ENCODE assay signal across 8 cellular contexts in genomic region chr7:30505174-30505697, GRCh38. TPM values are rescaled to one million over a fixed set of nuclear protein-coding genes. Genes with fewer than 3 reads are reported as not detected.
DNase-seq lines count a peak whose midpoint lies in the region; ATAC-seq and TF ChIP-seq lines count a peak whose summit lies in the region.

No MANE protein-coding gene starts in this region.

- peaks cover 19% of the 10 kb centered on the region for H4K20me1 ChIP-seq in GM23338 (replicated peaks; ENCODE audit: insufficient read depth)

- peaks cover 0 to 6% (median 2%) of the 10 kb centered on the region in 8 donors for H3K9me3 ChIP-seq in spleen

- H3K9me2 ChIP-seq in GM23338 (ENCODE audit: insufficient read depth): 0 out of 2 replicates have a peak, but pooled peaks cover 6% of the 10 kb centered on the region

- peak; percentile 16 for ATAC-seq in GM23338
- ATAC-seq in T-cell (replicated peaks in 1 of 4): peak in 3 of 4 experiments; percentile 7 to 10 (median 10)
- no peak for ATAC-seq in GM18870 (IDR thresholded peaks at IDR 0.05; ENCODE audit: unreplicated experiment)
- ATAC-seq in sciatic nerve: no peak

- 11 to 24% (median 13%) methylated on average over 9 to 19 of the region's 19 CpGs for WGBS in spleen, 5 donors

- peaks cover 41% of the 10 kb centered on the region for H3K36me3 Mint-ChIP-seq in GM23338 (ENCODE audit: low read depth)
- H3K36me3 Mint-ChIP-seq in T-cell: peaks cover 11% of the 10 kb centered on the region
- no peaks in the 10 kb centered on the region for H3K36me3 Mint-ChIP-seq in glutamatergic neuron (ENCODE audit: unreplicated experiment)

- intact Hi-C loops in spleen (cut with DNase I; ENCODE audit: low total_unique reads) (no loop called here), sciatic nerve (cut with DNase I) (no loop called here)

- peak overlapping the region; percentile 72 for H3K4me2 ChIP-seq in GM23338

- H3K79me2 ChIP-seq in GM23338 (replicated peaks; ENCODE audit: insufficient read depth): peaks cover 42% of the 10 kb centered on the region

- DNase-seq in AG09319 (ENCODE audit: extremely low read depth, low read depth) (no peak), GM23338 (ENCODE audit: low spot score) (no peak), T-cell (no peak), glutamatergic neuron (no peak), spleen (no peak), midbrain (lab: John Stamatoyannopoulos, UW) (no peak), sciatic nerve (ENCODE audit: low spot score) (no peak)

- POLR2A ChIA-PET in T-cell (lab: Charles Lee): no interaction called here

- H3K9me3 Mint-ChIP-seq in GM23338 (peaks cover 28% of the 10 kb centered on the region), T-cell (no peaks in the 10 kb centered on the region), glutamatergic neuron (ENCODE audit: unreplicated experiment) (peaks cover 5% of the 10 kb centered on the region)

- TF ChIP-seq CTCF in AG09319 (IDR thresholded peaks at IDR 0.05; ENCODE audit: low read depth, low read length): peak; percentile 25
- TF ChIP-seq CTCF in GM23338 (conservative IDR thresholded peaks at IDR 0.05; ENCODE audit: low read depth in 2 of 2): no peak
- no peak for TF ChIP-seq CTCF in glutamatergic neuron (IDR thresholded peaks at IDR 0.05; ENCODE audit: partially characterized antibody, unreplicated experiment)
- peak in 1 of 11 experiments; percentile 4 for TF ChIP-seq CTCF in spleen (IDR thresholded peaks at IDR 0.05 in 8 of 11, conservative IDR thresholded peaks at IDR 0.05 in 3 of 11)

- H2AFZ ChIP-seq in GM23338: peak overlapping the region; percentile 19; the same call in 1 of the 2 replicates

- H3F3A ChIP-seq in GM23338 (replicated peaks; ENCODE audit: low read depth): no peaks in the 10 kb centered on the region

- H3K27me3 ChIP-seq in GM23338 (ENCODE audit: insufficient read depth): no peaks in the 10 kb centered on the region
- no peaks in the 10 kb centered on the region for H3K27me3 ChIP-seq in spleen (replicated peaks in 1 of 7)

- H3K4me1 Mint-ChIP-seq in GM23338: peaks cover 31% of the 10 kb centered on the region
- peaks cover 39 to 53% (median 41%) of the 10 kb centered on the region in 3 donors for H3K4me1 Mint-ChIP-seq in T-cell
- H3K4me1 Mint-ChIP-seq in glutamatergic neuron (ENCODE audit: low read depth, unreplicated experiment): peaks cover 9% of the 10 kb centered on the region

- H3K36me3 ChIP-seq in GM23338 (ENCODE audit: insufficient read depth): 0 out of 2 replicates have a peak, but pooled peaks cover 3% of the 10 kb centered on the region
- H3K36me3 ChIP-seq in spleen: peaks cover 0 to 6% (median 0%) of the 10 kb centered on the region in 6 donors

- H3K27ac ChIP-seq in GM23338 (ENCODE audit: low read depth) (no peak overlapping the region), spleen (peak overlapping the region; percentile 81 to 91 (median 87))

- H3K27me3 Mint-ChIP-seq in GM23338 (ENCODE audit: insufficient read depth, low read depth, poor library complexity) (peaks cover 15% of the 10 kb centered on the region), T-cell (no peaks in the 10 kb centered on the region), glutamatergic neuron (ENCODE audit: unreplicated experiment) (no peaks in the 10 kb centered on the region)

- H3K4me3 Mint-ChIP-seq in GM23338 (peak overlapping the region; percentile 92), T-cell (peak overlapping the region; percentile 85 to 90 (median 89)), glutamatergic neuron (ENCODE audit: unreplicated experiment) (peak overlapping the region; percentile 86)

- H3K4me3 ChIP-seq in GM23338: peak overlapping the region; percentile 58
- peak overlapping the region; percentile 81 to 99 (median 91) for H3K4me3 ChIP-seq in spleen

- TF ChIP-seq POLR2A in spleen (IDR thresholded peaks at IDR 0.05): no peak

- CTCF ChIA-PET in T-cell (lab: Charles Lee): no interaction called here

- H3K4me1 ChIP-seq in GM23338 (ENCODE audit: insufficient read depth): peaks cover 17% of the 10 kb centered on the region
- peaks cover 0 to 57% (median 28%) of the 10 kb centered on the region in 6 donors for H3K4me1 ChIP-seq in spleen

- H3K27ac Mint-ChIP-seq in GM23338 (peak overlapping the region; percentile 76), T-cell (peak overlapping the region; percentile 83 to 90), glutamatergic neuron (ENCODE audit: unreplicated experiment) (no peak overlapping the region)

TF ChIP-seq in GM23338, 12 proteins besides CTCF, POLR2A, EP300 and RAD21 (continues in another document):
- TF ChIP-seq POLR2AphosphoS5 (IDR thresholded peaks at IDR 0.05; ENCODE audit: low read depth) (no peak), EZH2phosphoT487 (IDR thresholded peaks at IDR 0.05; ENCODE audit: unreplicated experiment) (no peak), JUNB (IDR thresholded peaks at IDR 0.05; ENCODE audit: unreplicated experiment) (no peak), ZNF114 (CRISPR knock-in tag; IDR thresholded peaks at IDR 0.05) (no peak), NANOG (IDR thresholded peaks at IDR 0.05; ENCODE audit: borderline replicate concordance) (no peak), ZNF462 (CRISPR knock-in tag; IDR thresholded peaks at IDR 0.05) (no peak), ZNF331 (CRISPR knock-in tag; IDR thresholded peaks at IDR 0.05; ENCODE audit: low read depth) (no peak), EZH2 (IDR thresholded peaks at IDR 0.05; ENCODE audit: low read depth, unreplicated experiment) (no peak)

RNA-seq across cellular contexts. Expression of gene GGCT, which starts 0.6 kb away (rescaled TPM):
- 104 and 113 TPM in 2 replicates for total RNA-seq in GM23338 (2014; rRNA removed; shearing (Covaris generic))
- 197 and 229 TPM in 2 replicates for polyA plus RNA-seq in GM23338 (2016; fragmentation: Nextera tagmentation; extraction: Ambion mirVana)
- 10 to 100 TPM in 4 of 5 donors, 1 to 10 TPM in 1; 7.4 to 14.1 (median 12.5) TPM for total RNA-seq in T-cell
- 25.0 TPM for total RNA-seq in glutamatergic neuron (ENCODE audit: unreplicated experiment)
- 10 to 100 TPM; 13.8 to 26.9 (median 18.1) TPM for total RNA-seq in spleen
- 10 to 100 TPM; 37.6 to 53.0 (median 50.7) TPM for polyA plus RNA-seq in spleen
- 21.4 TPM for total RNA-seq in sciatic nerve

RNA-seq across cellular contexts. Expression of gene NOD1, which starts 26.7 kb away (rescaled TPM):
- total RNA-seq in GM23338 (2014; rRNA removed; shearing (Covaris generic)): 3.8 and 7.3 TPM in 2 replicates
- polyA plus RNA-seq in GM23338 (2016; fragmentation: Nextera tagmentation; extraction: Ambion mirVana) (2.1 and 3.3 TPM in 2 replicates), spleen (10 to 100 TPM; 11.0 to 27.9 (median 21.9) TPM)
- total RNA-seq in T-cell (10 to 100 TPM; 15.6 to 24.6 (median 19.4) TPM), glutamatergic neuron (ENCODE audit: unreplicated experiment) (9.3 TPM), spleen (10 to 100 TPM; 27.8 to 40.8 (median 37.7) TPM), sciatic nerve (33.0 TPM)

Comparison
In these comparisons a context has a peak if more than half of its experiments do, and no peak if none do; other contexts are left out.
1. ATAC-seq: peak in GM23338 (single experiment) and T-cell (3 of 4); none in GM18870 (single experiment) and sciatic nerve (single experiment).
2. Peak in every context shown above with its lines, with median percentiles within 50 percentile points of each other: H3K4me3 Mint-ChIP-seq.